ENCODE assay signal across 30 cellular contexts in the genomic region with DNA sequence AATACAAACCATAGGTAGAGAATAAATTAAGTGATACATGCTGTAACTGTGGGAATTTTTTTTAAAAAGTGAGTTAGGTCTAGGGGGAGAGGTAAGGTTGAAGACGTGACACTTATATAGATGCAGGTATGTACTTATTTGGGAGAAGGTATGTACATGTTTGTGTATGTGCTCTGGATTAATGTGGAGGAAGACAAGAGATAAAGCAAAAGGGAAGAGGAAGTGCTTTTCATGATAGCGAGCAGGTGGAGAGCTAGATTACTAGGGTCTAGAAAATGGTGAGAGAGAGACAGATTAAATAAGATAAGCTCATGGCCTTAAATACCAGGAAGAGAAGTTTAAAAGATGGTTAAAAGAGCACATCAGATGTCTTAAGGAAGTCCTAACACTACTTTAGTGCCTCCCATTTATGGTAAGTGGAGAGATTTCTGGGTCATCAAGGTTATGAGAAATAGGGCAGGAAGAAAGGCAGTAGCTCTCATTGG.
DNase-seq lines count a peak whose midpoint lies in the region; ATAC-seq lines count a peak whose summit lies in the region.
"Had no signal": no experiment of that assay in that cellular context is flagged by ENCODE, and none has a peak within 500 bp of the region (broad histone marks: within the 10 kb centered on the region; RNA-seq: fewer than 3 reads in every experiment).

No MANE protein-coding gene starts in this region.

- POLR2A ChIA-PET in T-cell (lab: Charles Lee) = interaction anchor here in 1 of 2 donors (0.5 kb wide), 1 partner anchor 1930 kb away, joined by 3 read pairs; no protein-coding TSS in a partner anchor

- no peaks in the 10 kb centered on the region for H3K9me3 Mint-ChIP-seq in activated naive CD4-positive, alpha-beta T cell treated with anti-CD3 and anti-CD28 coated beads, Interleukin-2, amount 50 U/mL, for 24 hours
- H3K9me3 Mint-ChIP-seq in T-cell = no peaks in the 10 kb centered on the region
- peaks cover 6% of the 10 kb centered on the region for H3K9me3 Mint-ChIP-seq in activated naive CD8-positive, alpha-beta T cell treated with anti-CD3 and anti-CD28 coated beads, Interleukin-2, amount 50 U/mL, for 24 hours
- no peaks in the 10 kb centered on the region for H3K9me3 Mint-ChIP-seq in stimulated activated effector memory CD8-positive, alpha-beta T cell treated with anti-CD3 and anti-CD28 coated beads, Interleukin-12 subunit alpha, Interleukin-12 subunit beta, amount 100 ng/mL, for 72 hours
- H3K9me3 Mint-ChIP-seq: activated CD4-positive, alpha-beta memory T cell treated with anti-CD3 and anti-CD28 coated beads for 36 hours; CD4-positive, alpha-beta T cell; central memory CD8-positive, alpha-beta T cell; stimulated activated naive CD8-positive, alpha-beta T cell treated with anti-CD3 and anti-CD28 coated beads, Interleukin-15, amount 100 ng/mL, for 72 hours had no signal

- H3K27ac Mint-ChIP-seq in activated naive CD4-positive, alpha-beta T cell treated with anti-CD3 and anti-CD28 coated beads, Interleukin-2, amount 50 U/mL, for 24 hours = peak overlapping the region; percentile 1
- H3K27ac Mint-ChIP-seq in T-cell = peak overlapping the region; percentile 9 to 50
- peak overlapping the region; percentile 0 for H3K27ac Mint-ChIP-seq in activated naive CD8-positive, alpha-beta T cell treated with anti-CD3 and anti-CD28 coated beads, Interleukin-2, amount 50 U/mL, for 24 hours
- peak overlapping the region; percentile 54 for H3K27ac Mint-ChIP-seq in stimulated activated effector memory CD8-positive, alpha-beta T cell treated with anti-CD3 and anti-CD28 coated beads, Interleukin-12 subunit alpha, Interleukin-12 subunit beta, amount 100 ng/mL, for 72 hours
- H3K27ac Mint-ChIP-seq: activated CD4-positive, alpha-beta memory T cell treated with anti-CD3 and anti-CD28 coated beads for 36 hours; CD4-positive, alpha-beta T cell; stimulated activated naive CD8-positive, alpha-beta T cell treated with anti-CD3 and anti-CD28 coated beads, Interleukin-15, amount 100 ng/mL, for 72 hours had no signal

- peaks cover 37% of the 10 kb centered on the region for H3K4me1 Mint-ChIP-seq in activated naive CD4-positive, alpha-beta T cell treated with anti-CD3 and anti-CD28 coated beads, Interleukin-2, amount 50 U/mL, for 24 hours
- peaks cover 33 to 36% (median 34%) of the 10 kb centered on the region in 3 donors for H3K4me1 Mint-ChIP-seq in T-cell
- peaks cover 28% of the 10 kb centered on the region for H3K4me1 Mint-ChIP-seq in activated naive CD8-positive, alpha-beta T cell treated with anti-CD3 and anti-CD28 coated beads, Interleukin-2, amount 50 U/mL, for 24 hours
- H3K4me1 Mint-ChIP-seq in stimulated activated effector memory CD8-positive, alpha-beta T cell treated with anti-CD3 and anti-CD28 coated beads, Interleukin-12 subunit alpha, Interleukin-12 subunit beta, amount 100 ng/mL, for 72 hours = peaks cover 21% of the 10 kb centered on the region

- H3K27me3 Mint-ChIP-seq in activated naive CD4-positive, alpha-beta T cell treated with anti-CD3 and anti-CD28 coated beads, Interleukin-2, amount 50 U/mL, for 24 hours = no peaks in the 10 kb centered on the region
- no peaks in the 10 kb centered on the region for H3K27me3 Mint-ChIP-seq in T-cell
- no peaks in the 10 kb centered on the region for H3K27me3 Mint-ChIP-seq in activated naive CD8-positive, alpha-beta T cell treated with anti-CD3 and anti-CD28 coated beads, Interleukin-2, amount 50 U/mL, for 24 hours
- H3K27me3 Mint-ChIP-seq: activated CD4-positive, alpha-beta memory T cell treated with anti-CD3 and anti-CD28 coated beads for 36 hours; CD4-positive, alpha-beta T cell; central memory CD8-positive, alpha-beta T cell; stimulated activated naive CD8-positive, alpha-beta T cell treated with anti-CD3 and anti-CD28 coated beads, Interleukin-15, amount 100 ng/mL, for 72 hours had no signal

- CTCF ChIA-PET in T-cell (lab: Charles Lee) = no interaction called here

- no peak for DNase-seq in activated naive CD4-positive, alpha-beta T cell treated with Interleukin-2 at 50 U/mL for 16 hours
- no peak for DNase-seq in T-cell
- no peak for DNase-seq in activated naive CD8-positive, alpha-beta T cell treated with anti-CD3 and anti-CD28 coated beads, Interleukin-2, amount 50 U/mL, for 24 hours
- DNase-seq in stimulated activated effector memory CD8-positive, alpha-beta T cell treated with anti-CD3 and anti-CD28 coated beads, Interleukin-12 subunit alpha, Interleukin-12 subunit beta, amount 100 ng/mL, for 72 hours (ENCODE audit: low spot score in 2 of 2) = no peak
- DNase-seq in OCI-M2 (lab: John Stamatoyannopoulos, UW; ENCODE audit: unreplicated experiment) = no peak
- no peak for DNase-seq in DMS53 (lab: John Stamatoyannopoulos, UW)
- DNase-seq in NCI-H345 treated with DMSO at 0.1 percent for 48 hours (lab: John Stamatoyannopoulos, UW; ENCODE audit: unreplicated experiment) = no peak
- DNase-seq: activated CD4-positive, alpha-beta memory T cell treated with anti-CD3 and anti-CD28 coated beads for 36 hours; activated CD4-positive, CD25-positive, alpha-beta regulatory T cell; activated CD8-positive, alpha-beta memory T cell treated with anti-CD3 and anti-CD28 coated beads, Interleukin-2, amount 50 U/mL, for 48 hours; activated effector memory CD4-positive, alpha-beta T cell treated with anti-CD3 and anti-CD28 coated beads, Interleukin-2, amount 50 U/mL, for 16 hours; CD4-positive, alpha-beta T cell; DMS 273 treated with DMSO at 0.1 percent for 48 hours; EL; esophagus squamous epithelium; foreskin keratinocyte; head of caudate nucleus; Kasumi-1; kidney; NCI-H1436 treated with DMSO at 0.1 percent for 48 hours; NCI-H2107; NCI-H446; NCI-H748 treated with DMSO at 0.1 percent for 48 hours; posterior cingulate gyrus; RPMI8226; SJCRH30; stimulated activated naive CD8-positive, alpha-beta T cell treated with anti-CD3 and anti-CD28 coated beads, Interleukin-15, amount 100 ng/mL, for 72 hours had no signal

- peak in 1 of 4 experiments; percentile 22 for ATAC-seq in T-cell (replicated peaks in 1 of 4)
- ATAC-seq in activated naive CD8-positive, alpha-beta T cell treated with anti-CD3 and anti-CD28 coated beads, Interleukin-2, amount 50 U/mL, for 24 hours = no peak
- no peak for ATAC-seq in stimulated activated effector memory CD8-positive, alpha-beta T cell treated with anti-CD3 and anti-CD28 coated beads, Interleukin-12 subunit alpha, Interleukin-12 subunit beta, amount 100 ng/mL, for 72 hours
- ATAC-seq: A549; foreskin keratinocyte; stimulated activated naive CD8-positive, alpha-beta T cell treated with anti-CD3 and anti-CD28 coated beads, Interleukin-15, amount 100 ng/mL, for 72 hours had no signal

- H3K36me3 Mint-ChIP-seq in activated naive CD4-positive, alpha-beta T cell treated with anti-CD3 and anti-CD28 coated beads, Interleukin-2, amount 50 U/mL, for 24 hours = peaks cover 3% of the 10 kb centered on the region
- peaks cover 10% of the 10 kb centered on the region for H3K36me3 Mint-ChIP-seq in T-cell
- peaks cover 12% of the 10 kb centered on the region for H3K36me3 Mint-ChIP-seq in activated naive CD8-positive, alpha-beta T cell treated with anti-CD3 and anti-CD28 coated beads, Interleukin-2, amount 50 U/mL, for 24 hours (ENCODE audit: low read depth)
- peaks cover 16% of the 10 kb centered on the region for H3K36me3 Mint-ChIP-seq in stimulated activated effector memory CD8-positive, alpha-beta T cell treated with anti-CD3 and anti-CD28 coated beads, Interleukin-12 subunit alpha, Interleukin-12 subunit beta, amount 100 ng/mL, for 72 hours

- no peak overlapping the region for H3K4me3 Mint-ChIP-seq in activated naive CD4-positive, alpha-beta T cell treated with anti-CD3 and anti-CD28 coated beads, Interleukin-2, amount 50 U/mL, for 24 hours
- no peak overlapping the region for H3K4me3 Mint-ChIP-seq in T-cell
- H3K4me3 Mint-ChIP-seq in activated naive CD8-positive, alpha-beta T cell treated with anti-CD3 and anti-CD28 coated beads, Interleukin-2, amount 50 U/mL, for 24 hours = no peak overlapping the region
- peak overlapping the region; percentile 7 for H3K4me3 Mint-ChIP-seq in stimulated activated effector memory CD8-positive, alpha-beta T cell treated with anti-CD3 and anti-CD28 coated beads, Interleukin-12 subunit alpha, Interleukin-12 subunit beta, amount 100 ng/mL, for 72 hours
- H3K4me3 Mint-ChIP-seq: activated CD4-positive, alpha-beta memory T cell treated with anti-CD3 and anti-CD28 coated beads for 36 hours; CD4-positive, alpha-beta T cell; central memory CD8-positive, alpha-beta T cell; stimulated activated naive CD8-positive, alpha-beta T cell treated with anti-CD3 and anti-CD28 coated beads, Interleukin-15, amount 100 ng/mL, for 72 hours had no signal

Comparison
In these comparisons a context has a peak if more than half of its experiments do, and no peak if none do; other contexts are left out.
1. H3K27ac Mint-ChIP-seq: peak in every context shown above with its lines; median percentile 54 in stimulated activated effector memory CD8-positive, alpha-beta T cell treated with anti-CD3 and anti-CD28 coated beads, Interleukin-12 subunit alpha, Interleukin-12 subunit beta, amount 100 ng/mL, for 72 hours; 30 in T-cell; 1 in activated naive CD4-positive, alpha-beta T cell treated with anti-CD3 and anti-CD28 coated beads, Interleukin-2, amount 50 U/mL, for 24 hours; 0 in activated naive CD8-positive, alpha-beta T cell treated with anti-CD3 and anti-CD28 coated beads, Interleukin-2, amount 50 U/mL, for 24 hours.